ENCODE assay signal across 1 cellular context in the genomic region with DNA sequence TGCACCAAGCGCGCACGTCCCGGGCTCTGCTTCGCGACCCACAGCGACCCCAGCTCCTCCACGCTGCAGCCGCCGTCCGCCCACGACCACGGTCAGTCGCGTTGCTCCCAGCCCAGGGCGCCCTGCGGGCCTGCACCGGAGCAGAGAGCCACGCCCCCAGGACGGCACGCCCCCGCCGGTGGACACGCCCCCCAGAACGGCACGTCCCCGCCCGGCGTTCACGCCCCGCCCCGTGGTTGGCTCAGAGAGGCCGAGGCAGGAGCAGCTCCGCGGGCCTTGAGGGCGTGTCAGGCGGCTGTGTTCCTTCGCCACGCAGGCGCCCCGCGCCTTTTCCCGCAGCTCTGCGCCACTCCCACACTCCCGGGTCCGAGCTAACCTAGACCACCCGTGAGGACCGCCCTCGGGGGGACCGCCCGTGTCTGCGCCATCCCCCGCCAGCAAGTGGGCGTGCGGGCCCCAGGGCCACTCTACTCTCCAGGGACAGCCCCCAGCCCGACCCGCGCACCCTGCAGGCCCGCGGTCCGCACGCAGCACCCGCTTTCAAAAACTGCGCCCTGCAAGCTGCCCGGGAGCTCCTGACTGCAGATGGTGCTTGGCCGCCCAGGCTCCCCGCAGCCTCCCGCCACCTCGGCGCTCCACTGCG.
TF ChIP-seq lines count a peak whose summit lies in the region.

RNASET2 (minus strand) TSS at position 107 of the 643 bp plus-strand sequence. CDS start 368 bp downstream, outside the sequence.

TF ChIP-seq in K562, 482 proteins besides CTCF, POLR2A, EP300 and RAD21 (continued from another document and continues in another):
- 0 out of 2 replicates have a peak, but pooled peaks have one; percentile 42 for TF ChIP-seq MTA3 (IDR thresholded peaks at IDR 0.05; ENCODE audit: borderline replicate concordance)
- TF ChIP-seq, protein P1, sequence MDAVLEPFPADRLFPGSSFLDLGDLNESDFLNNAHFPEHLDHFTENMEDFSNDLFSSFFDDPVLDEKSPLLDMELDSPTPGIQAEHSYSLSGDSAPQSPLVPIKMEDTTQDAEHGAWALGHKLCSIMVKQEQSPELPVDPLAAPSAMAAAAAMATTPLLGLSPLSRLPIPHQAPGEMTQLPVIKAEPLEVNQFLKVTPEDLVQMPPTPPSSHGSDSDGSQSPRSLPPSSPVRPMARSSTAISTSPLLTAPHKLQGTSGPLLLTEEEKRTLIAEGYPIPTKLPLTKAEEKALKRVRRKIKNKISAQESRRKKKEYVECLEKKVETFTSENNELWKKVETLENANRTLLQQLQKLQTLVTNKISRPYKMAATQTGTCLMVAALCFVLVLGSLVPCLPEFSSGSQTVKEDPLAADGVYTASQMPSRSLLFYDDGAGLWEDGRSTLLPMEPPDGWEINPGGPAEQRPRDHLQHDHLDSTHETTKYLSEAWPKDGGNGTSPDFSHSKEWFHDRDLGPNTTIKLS (IDR thresholded peaks at IDR 0.05; ENCODE audit: borderline replicate concordance, low read depth): peak; percentile 72; the same call in 1 of the 2 replicates
- peak; percentile 18; the same call in 1 of the 2 replicates for TF ChIP-seq HNRNPL (IDR thresholded peaks at IDR 0.05; ENCODE audit: low read depth, low read length)
- TF ChIP-seq KDM4B (IDR thresholded peaks at IDR 0.05; ENCODE audit: borderline replicate concordance in 2 of 2, low read depth in 1 of 2): 0 out of 4 replicates have a peak, but pooled peaks of 1 of the 2 experiments have one; percentile 5
- no peak for TF ChIP-seq SMARCA4 (IDR thresholded peaks at IDR 0.05)
- no peak for TF ChIP-seq CEBPG (CRISPR knock-in tag; IDR thresholded peaks at IDR 0.05)
- TF ChIP-seq CEBPG (tag; conservative IDR thresholded peaks at IDR 0.05 in 1 of 2, IDR thresholded peaks at IDR 0.05 in 1 of 2): no peak
- TF ChIP-seq TAL1 (IDR thresholded peaks at IDR 0.05): no peak
- TF ChIP-seq, protein P2, sequence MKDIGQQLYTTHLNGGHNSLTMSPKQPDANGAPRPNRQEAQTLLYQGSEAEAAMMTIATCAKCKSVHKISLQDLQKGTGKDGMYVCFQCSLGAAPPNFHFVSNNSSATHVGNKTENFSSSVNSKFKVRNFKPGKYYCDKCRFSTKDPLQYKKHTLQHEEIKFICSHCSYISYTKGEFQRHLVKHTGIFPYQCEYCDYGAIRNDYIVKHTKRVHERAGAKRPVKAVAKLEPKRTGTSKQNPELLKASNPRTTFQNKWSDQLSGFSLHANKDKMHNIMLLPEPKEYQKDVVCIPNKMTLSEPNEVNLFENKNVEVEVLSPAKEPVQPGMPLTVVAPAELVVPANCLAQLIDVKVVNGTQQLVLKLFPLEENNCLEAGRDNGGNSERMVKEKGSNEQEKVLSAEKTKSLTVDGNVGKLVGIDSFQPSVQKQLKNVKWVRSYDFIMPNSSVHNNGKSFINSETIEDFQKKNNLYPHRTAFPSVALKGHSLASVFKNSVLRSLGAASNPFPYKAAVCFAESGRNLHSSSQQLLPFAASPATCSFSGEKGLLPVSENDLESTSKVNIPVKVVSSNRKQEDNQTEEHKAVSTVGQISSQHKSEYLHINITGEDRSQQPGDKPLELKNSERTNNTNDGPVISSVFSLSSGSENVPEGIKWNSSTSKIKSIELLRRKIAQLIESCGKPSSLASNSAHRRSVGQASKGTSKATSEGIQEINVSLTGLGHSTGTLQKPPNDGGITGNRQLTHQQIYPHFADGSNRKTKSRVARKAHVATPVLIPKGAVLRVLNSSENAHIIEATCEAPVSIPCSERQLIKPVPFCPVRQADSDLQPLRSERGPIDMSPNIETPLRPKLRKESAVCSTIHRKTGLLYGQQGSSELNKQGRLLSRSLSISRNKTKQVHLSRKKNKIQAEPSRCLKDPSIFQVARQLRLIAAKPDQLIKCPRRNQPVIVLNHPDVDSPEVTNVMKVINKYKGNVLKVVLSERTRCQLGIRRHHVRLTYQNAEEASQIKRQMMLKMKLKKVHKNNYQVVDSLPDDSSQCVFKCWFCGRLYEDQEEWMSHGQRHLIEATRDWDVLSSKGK (CRISPR knock-in tag; IDR thresholded peaks at IDR 0.05): no peak
- TF ChIP-seq ZNF436 (CRISPR knock-in tag; IDR thresholded peaks at IDR 0.05): no peak
- TF ChIP-seq SP2 (IDR thresholded peaks at IDR 0.05; ENCODE audit: extremely low read depth, low read depth, low read length, poor library complexity, severe bottlenecking): no peak
- TF ChIP-seq MBD2 (IDR thresholded peaks at IDR 0.05; ENCODE audit: borderline replicate concordance, low read depth): 0 out of 2 replicates have a peak, but pooled peaks have one; percentile 17
- peak; percentile 65 for TF ChIP-seq SAFB (IDR thresholded peaks at IDR 0.05; ENCODE audit: borderline replicate concordance, low read depth, low read length)
- peak; percentile 20; the same call in 1 of the 2 replicates for TF ChIP-seq CHCHD3 (CRISPR knock-in tag; IDR thresholded peaks at IDR 0.05)
- TF ChIP-seq NONO (IDR thresholded peaks at IDR 0.05; ENCODE audit: low read depth in 2 of 2, low read length in 1 of 2): peak; percentile 29 to 60; a peak in 1 of 4 replicates
- no peak for TF ChIP-seq TRIM28 (IDR thresholded peaks at IDR 0.05)
- TF ChIP-seq JUN (IDR thresholded peaks at IDR 0.05; ENCODE audit: borderline replicate concordance, low read depth, low read length): 0 out of 2 replicates have a peak, but pooled peaks have one; percentile 4
- peak; percentile 25; the same call in 1 of the 2 replicates for TF ChIP-seq JUN (CRISPR knock-in tag; IDR thresholded peaks at IDR 0.05; ENCODE audit: borderline replicate concordance)
- TF ChIP-seq TEAD1 (CRISPR knock-in tag; IDR thresholded peaks at IDR 0.05): 0 out of 4 replicates have a peak, but pooled peaks of 1 of the 2 experiments have one; percentile 67
- no peak for TF ChIP-seq RAD51 (IDR thresholded peaks at IDR 0.05; ENCODE audit: borderline replicate concordance, low read depth)
- peak in 1 of 2 experiments; percentile 18; a peak in 1 of 4 replicates for TF ChIP-seq RCOR1 (IDR thresholded peaks at IDR 0.05; ENCODE audit: borderline replicate concordance in 1 of 2, low read depth in 2 of 2, low read length in 2 of 2)
- TF ChIP-seq LEF1 (IDR thresholded peaks at IDR 0.05): no peak
- TF ChIP-seq, protein P3, sequence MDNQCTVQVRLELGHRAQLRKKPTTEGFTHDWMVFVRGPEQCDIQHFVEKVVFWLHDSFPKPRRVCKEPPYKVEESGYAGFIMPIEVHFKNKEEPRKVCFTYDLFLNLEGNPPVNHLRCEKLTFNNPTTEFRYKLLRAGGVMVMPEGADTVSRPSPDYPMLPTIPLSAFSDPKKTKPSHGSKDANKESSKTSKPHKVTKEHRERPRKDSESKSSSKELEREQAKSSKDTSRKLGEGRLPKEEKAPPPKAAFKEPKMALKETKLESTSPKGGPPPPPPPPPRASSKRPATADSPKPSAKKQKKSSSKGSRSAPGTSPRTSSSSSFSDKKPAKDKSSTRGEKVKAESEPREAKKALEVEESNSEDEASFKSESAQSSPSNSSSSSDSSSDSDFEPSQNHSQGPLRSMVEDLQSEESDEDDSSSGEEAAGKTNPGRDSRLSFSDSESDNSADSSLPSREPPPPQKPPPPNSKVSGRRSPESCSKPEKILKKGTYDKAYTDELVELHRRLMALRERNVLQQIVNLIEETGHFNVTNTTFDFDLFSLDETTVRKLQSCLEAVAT (IDR thresholded peaks at IDR 0.05): 0 out of 4 replicates have a peak, but pooled peaks of 1 of the 2 experiments have one; percentile 23
- TF ChIP-seq BRF1 (IDR thresholded peaks at IDR 0.05; ENCODE audit: borderline replicate concordance, extremely low read depth, insufficient read length): no peak
- TF ChIP-seq CHD2 (IDR thresholded peaks at IDR 0.05; ENCODE audit: low read depth, low read length): no peak; the same call in 1 of the 2 replicates
- peak; percentile 73; the same call in 1 of the 2 replicates for TF ChIP-seq ZBTB1 (CRISPR knock-in tag; IDR thresholded peaks at IDR 0.05; ENCODE audit: borderline replicate concordance, low read depth)
- peak; percentile 64 for TF ChIP-seq BRD9 (IDR thresholded peaks at IDR 0.05; ENCODE audit: low read depth, partially characterized antibody)
- TF ChIP-seq, protein P4, sequence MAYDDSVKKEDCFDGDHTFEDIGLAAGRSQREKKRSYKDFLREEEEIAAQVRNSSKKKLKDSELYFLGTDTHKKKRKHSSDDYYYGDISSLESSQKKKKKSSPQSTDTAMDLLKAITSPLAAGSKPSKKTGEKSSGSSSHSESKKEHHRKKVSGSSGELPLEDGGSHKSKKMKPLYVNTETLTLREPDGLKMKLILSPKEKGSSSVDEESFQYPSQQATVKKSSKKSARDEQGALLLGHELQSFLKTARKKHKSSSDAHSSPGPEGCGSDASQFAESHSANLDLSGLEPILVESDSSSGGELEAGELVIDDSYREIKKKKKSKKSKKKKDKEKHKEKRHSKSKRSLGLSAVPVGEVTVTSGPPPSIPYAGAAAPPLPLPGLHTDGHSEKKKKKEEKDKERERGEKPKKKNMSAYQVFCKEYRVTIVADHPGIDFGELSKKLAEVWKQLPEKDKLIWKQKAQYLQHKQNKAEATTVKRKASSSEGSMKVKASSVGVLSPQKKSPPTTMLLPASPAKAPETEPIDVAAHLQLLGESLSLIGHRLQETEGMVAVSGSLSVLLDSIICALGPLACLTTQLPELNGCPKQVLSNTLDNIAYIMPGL (CRISPR knock-in tag; IDR thresholded peaks at IDR 0.05): no peak
- TF ChIP-seq ZNF449 (CRISPR knock-in tag; IDR thresholded peaks at IDR 0.05): no peak
- TF ChIP-seq AFF4 (CRISPR knock-in tag; IDR thresholded peaks at IDR 0.05): peak; percentile 91; the same call in 1 of the 2 replicates
- TF ChIP-seq SUPT5H (IDR thresholded peaks at IDR 0.05): peak; percentile 65; the same call in 1 of the 2 replicates
- TF ChIP-seq SAP30 (IDR thresholded peaks at IDR 0.05; ENCODE audit: borderline replicate concordance, insufficient read depth, low read depth, low read length, poor library complexity, severe bottlenecking): peak; percentile 78
- peak; percentile 76; the same call in 1 of the 2 replicates for TF ChIP-seq ZBTB43 (CRISPR knock-in tag; IDR thresholded peaks at IDR 0.05)
- TF ChIP-seq MYNN (IDR thresholded peaks at IDR 0.05): peak; percentile 14; the same call in 1 of the 2 replicates
- no peak for TF ChIP-seq MYNN (CRISPR knock-in tag; IDR thresholded peaks at IDR 0.05)
- peak; percentile 63; the same call in 1 of the 2 replicates for TF ChIP-seq ZNF583 (CRISPR knock-in tag; IDR thresholded peaks at IDR 0.05)
- 0 out of 2 replicates have a peak, but pooled peaks have one; percentile 22 for TF ChIP-seq XRCC5 (IDR thresholded peaks at IDR 0.05; ENCODE audit: low read depth, low read length)
- no peak for TF ChIP-seq XRCC3 (IDR thresholded peaks at IDR 0.05)
- 0 out of 2 replicates have a peak, but pooled peaks have one; percentile 64 for TF ChIP-seq ZNF76 (CRISPR knock-in tag; IDR thresholded peaks at IDR 0.05; ENCODE audit: borderline replicate concordance)
